20 cellular contexts compared by ENCODE assay signal in genomic region chr13:113327766-113328391, GRCh38. TPM values are rescaled to one million over a fixed set of nuclear protein-coding genes. Genes with fewer than 3 reads are reported as not detected.
A peak's percentile ranks its signal among the peaks of the same experiment; 100 is the strongest.
DNase-seq lines count a peak whose midpoint lies in the region; ATAC-seq and TF ChIP-seq lines count a peak whose summit lies in the region.
"Had no signal": no experiment of that assay in that cellular context is flagged by ENCODE, and none has a peak within 500 bp of the region (broad histone marks: within the 10 kb centered on the region; RNA-seq: fewer than 3 reads in every experiment).

No MANE protein-coding gene starts in this region.

- no peak overlapping the region for H3K27ac Mint-ChIP-seq in MCF 10A (ENCODE audit: low read depth, unreplicated experiment)
- no peak overlapping the region for H3K27ac Mint-ChIP-seq in activated CD8-positive, alpha-beta T cell treated with anti-CD3 and anti-CD28 coated beads, Interleukin-2, amount 10 ng/mL, durations not matched to agents 7 days and 5 days
- H3K27ac Mint-ChIP-seq in glutamatergic neuron (ENCODE audit: unreplicated experiment), result no peak overlapping the region
- H3K27ac Mint-ChIP-seq: activated CD4-positive, alpha-beta T cell treated with anti-CD3 and anti-CD28 coated beads, Interleukin-2, amount 10 ng/mL, durations not matched to agents 24 days and 14 days; activated naive CD8-positive, alpha-beta T cell treated with anti-CD3 and anti-CD28 coated beads for 36 hours; memory B cell had no signal

- no peak overlapping the region for H3K4me3 ChIP-seq in breast epithelium
- H3K4me3 ChIP-seq in upper lobe of left lung, result no peak overlapping the region
- H3K4me3 ChIP-seq: esophagus squamous epithelium, SK-N-MC, stomach, vagina had no signal

- H3K27me3 ChIP-seq in breast epithelium (no peaks in the 10 kb centered on the region), upper lobe of left lung (no peaks in the 10 kb centered on the region)
- H3K27me3 ChIP-seq: esophagus squamous epithelium, stomach, vagina had no signal

- intact Hi-C loops in MCF 10A (cut with micrococcal nuclease) (no loop called here), breast epithelium (cut with DNase I; ENCODE audit: low total_unique reads) (no loop called here), left colon (cut with DNase I, micrococcal nuclease) (no loop called here)

- POLR2A ChIA-PET in MCF 10A (lab: Yijun Ruan, JAX), result interaction anchor here (1.1 to 1.7 kb wide), 2 partner anchors 9 to 11 kb away, joined by 4 to 7 read pairs; no protein-coding TSS in a partner anchor
- POLR2A ChIA-PET in activated CD8-positive, alpha-beta T cell treated with anti-CD3 and anti-CD28 coated beads, Interleukin-2, amount 10 ng/mL, durations not matched to agents 7 days and 5 days (lab: Charles Lee), result interaction anchor here (0.6 kb wide), 1 partner anchor 13 kb away, joined by 3 read pairs; no protein-coding TSS in a partner anchor

- CTCF ChIA-PET in MCF 10A (lab: Yijun Ruan, JAX), result no interaction called here
- CTCF ChIA-PET in activated CD8-positive, alpha-beta T cell treated with anti-CD3 and anti-CD28 coated beads, Interleukin-2, amount 10 ng/mL, durations not matched to agents 7 days and 5 days (lab: Charles Lee), result no interaction called here

- H3K9me3 Mint-ChIP-seq in MCF 10A (ENCODE audit: unreplicated experiment), result no peaks in the 10 kb centered on the region
- H3K9me3 Mint-ChIP-seq in activated CD8-positive, alpha-beta T cell treated with anti-CD3 and anti-CD28 coated beads, Interleukin-2, amount 10 ng/mL, durations not matched to agents 7 days and 5 days (ENCODE audit: insufficient read depth), result no peaks in the 10 kb centered on the region
- peaks cover 4% of the 10 kb centered on the region for H3K9me3 Mint-ChIP-seq in glutamatergic neuron (ENCODE audit: unreplicated experiment)
- H3K9me3 Mint-ChIP-seq: activated CD4-positive, alpha-beta T cell treated with anti-CD3 and anti-CD28 coated beads, Interleukin-2, amount 10 ng/mL, durations not matched to agents 24 days and 14 days; activated naive CD8-positive, alpha-beta T cell treated with anti-CD3 and anti-CD28 coated beads for 36 hours; brain; CD8-positive, alpha-beta memory T cell; memory B cell; naive thymus-derived CD8-positive, alpha-beta T cell had no signal

- H3K27ac ChIP-seq in breast epithelium (no peak overlapping the region), upper lobe of left lung (no peak overlapping the region)
- H3K27ac ChIP-seq: esophagus squamous epithelium, SK-N-MC, stomach, vagina had no signal

- TSS peak; percentile 2 for BruUV-seq in MCF 10A (replicated peaks; lab: Mats Ljungman, UMichigan)

- H3K4me3 Mint-ChIP-seq in MCF 10A (ENCODE audit: unreplicated experiment) (no peak overlapping the region), glutamatergic neuron (ENCODE audit: unreplicated experiment) (no peak overlapping the region)
- no peak overlapping the region for H3K4me3 Mint-ChIP-seq in activated CD8-positive, alpha-beta T cell treated with anti-CD3 and anti-CD28 coated beads, Interleukin-2, amount 10 ng/mL, durations not matched to agents 7 days and 5 days
- H3K4me3 Mint-ChIP-seq: activated CD4-positive, alpha-beta T cell treated with anti-CD3 and anti-CD28 coated beads, Interleukin-2, amount 10 ng/mL, durations not matched to agents 24 days and 14 days; activated naive CD8-positive, alpha-beta T cell treated with anti-CD3 and anti-CD28 coated beads for 36 hours; brain; immature natural killer cell; memory B cell; naive thymus-derived CD8-positive, alpha-beta T cell had no signal

- TF ChIP-seq POLR2A in breast epithelium (IDR thresholded peaks at IDR 0.05), result no peak
- TF ChIP-seq POLR2A in upper lobe of left lung (IDR thresholded peaks at IDR 0.05), result no peak

- ATAC-seq in activated CD8-positive, alpha-beta T cell treated with anti-CD3 and anti-CD28 coated beads, Interleukin-2, amount 10 ng/mL, durations not matched to agents 7 days and 5 days, result peak; percentile 35
- ATAC-seq in left colon, result peak; percentile 3
- ATAC-seq in upper lobe of left lung (ENCODE audit: low FRiP score in 2 of 2), result peak; percentile 20 to 54
- no peak for ATAC-seq in GM18519 (IDR thresholded peaks at IDR 0.05; ENCODE audit: low FRiP score, unreplicated experiment)
- ATAC-seq in GM19395 (IDR thresholded peaks at IDR 0.05; ENCODE audit: unreplicated experiment), result no peak

- H3K9me3 ChIP-seq in breast epithelium (no peaks in the 10 kb centered on the region), upper lobe of left lung (no peaks in the 10 kb centered on the region)
- H3K9me3 ChIP-seq: esophagus squamous epithelium, stomach, vagina had no signal

- no peaks in the 10 kb centered on the region for H3K27me3 Mint-ChIP-seq in MCF 10A (ENCODE audit: insufficient read depth, unreplicated experiment)
- H3K27me3 Mint-ChIP-seq in activated CD8-positive, alpha-beta T cell treated with anti-CD3 and anti-CD28 coated beads, Interleukin-2, amount 10 ng/mL, durations not matched to agents 7 days and 5 days (ENCODE audit: low read depth), result no peaks in the 10 kb centered on the region
- H3K27me3 Mint-ChIP-seq in glutamatergic neuron (ENCODE audit: unreplicated experiment), result peaks cover 6% of the 10 kb centered on the region
- H3K27me3 Mint-ChIP-seq: activated CD4-positive, alpha-beta T cell treated with anti-CD3 and anti-CD28 coated beads, Interleukin-2, amount 10 ng/mL, durations not matched to agents 24 days and 14 days; activated naive CD8-positive, alpha-beta T cell treated with anti-CD3 and anti-CD28 coated beads for 36 hours; naive thymus-derived CD8-positive, alpha-beta T cell had no signal

- H3K36me3 ChIP-seq in breast epithelium, result no peaks in the 10 kb centered on the region
- H3K36me3 ChIP-seq in upper lobe of left lung, result peaks cover under 1 to 29% (median 26%) of the 10 kb centered on the region in 4 donors

- H3K4me1 Mint-ChIP-seq in MCF 10A (ENCODE audit: insufficient read depth, unreplicated experiment) (no peaks in the 10 kb centered on the region), glutamatergic neuron (ENCODE audit: low read depth, unreplicated experiment) (no peaks in the 10 kb centered on the region)
- peaks cover 2% of the 10 kb centered on the region for H3K4me1 Mint-ChIP-seq in activated CD8-positive, alpha-beta T cell treated with anti-CD3 and anti-CD28 coated beads, Interleukin-2, amount 10 ng/mL, durations not matched to agents 7 days and 5 days (ENCODE audit: low read depth)
- H3K4me1 Mint-ChIP-seq: activated CD4-positive, alpha-beta T cell treated with anti-CD3 and anti-CD28 coated beads, Interleukin-2, amount 10 ng/mL, durations not matched to agents 24 days and 14 days; brain; memory B cell had no signal

- TF ChIP-seq CTCF in MCF 10A (IDR thresholded peaks at IDR 0.05; ENCODE audit: unreplicated experiment) (no peak), breast epithelium (IDR thresholded peaks at IDR 0.05) (no peak), upper lobe of left lung (IDR thresholded peaks at IDR 0.05) (no peak), glutamatergic neuron (IDR thresholded peaks at IDR 0.05; ENCODE audit: partially characterized antibody, unreplicated experiment) (no peak)

- DNase-seq in MCF 10A (ENCODE audit: unreplicated experiment), result no peak
- DNase-seq in breast epithelium (ENCODE audit: low spot score in 2 of 2), result no peak
- DNase-seq in activated CD8-positive, alpha-beta T cell treated with anti-CD3 and anti-CD28 coated beads, Interleukin-2, amount 10 ng/mL, durations not matched to agents 7 days and 5 days, result no peak
- DNase-seq in left colon, result no peak
- DNase-seq in upper lobe of left lung, result no peak
- no peak for DNase-seq in glutamatergic neuron
- DNase-seq: activated CD4-positive, alpha-beta T cell treated with anti-CD3 and anti-CD28 coated beads, Interleukin-2, amount 10 ng/mL, durations not matched to agents 24 days and 14 days; activated naive CD8-positive, alpha-beta T cell treated with anti-CD3 and anti-CD28 coated beads for 36 hours; CD8-positive, alpha-beta memory T cell; esophagus squamous epithelium; immature natural killer cell; naive thymus-derived CD8-positive, alpha-beta T cell; NCI-H187 treated with DMSO at 0.1 percent for 48 hours; stomach had no signal

- H3K4me1 ChIP-seq in breast epithelium (no peaks in the 10 kb centered on the region), upper lobe of left lung (no peaks in the 10 kb centered on the region)
- H3K4me1 ChIP-seq: vagina had no signal

- 64 to 74% methylated on average over 18 to 20 of the region's 20 CpGs for WGBS in upper lobe of left lung, 2 donors

- peaks cover 19% of the 10 kb centered on the region for H3K36me3 Mint-ChIP-seq in MCF 10A (ENCODE audit: insufficient read depth, unreplicated experiment)
- peaks cover 9% of the 10 kb centered on the region for H3K36me3 Mint-ChIP-seq in activated CD8-positive, alpha-beta T cell treated with anti-CD3 and anti-CD28 coated beads, Interleukin-2, amount 10 ng/mL, durations not matched to agents 7 days and 5 days (ENCODE audit: low read depth)
- peaks cover 9% of the 10 kb centered on the region for H3K36me3 Mint-ChIP-seq in glutamatergic neuron (ENCODE audit: unreplicated experiment)

- TF ChIP-seq EP300 in upper lobe of left lung (IDR thresholded peaks at IDR 0.05), result no peak

RNA-seq across cellular contexts. Expression of gene LAMP1, which starts 30.8 kb away (rescaled TPM):
- total RNA-seq in MCF 10A (2022), result 141 and 150 TPM in 2 replicates
- 100 to 1,000 TPM in 1 of 3 donors, 10 to 100 TPM in 2; 96.7 to 167 (median 99.1) TPM for total RNA-seq in breast epithelium
- 10 to 100 TPM; 81.1 TPM for total RNA-seq in activated CD8-positive, alpha-beta T cell treated with anti-CD3 and anti-CD28 coated beads, Interleukin-2, amount 10 ng/mL, durations not matched to agents 7 days and 5 days
- 100 to 1,000 TPM; 203 to 216 TPM for total RNA-seq in left colon
- 100 to 1,000 TPM in 5 of 6 donors, 10 to 100 TPM in 1; 80.7 to 394 (median 236) TPM for total RNA-seq in upper lobe of left lung
- total RNA-seq in glutamatergic neuron (ENCODE audit: unreplicated experiment), result 113 TPM

RNA-seq across cellular contexts. Expression of gene GRTP1, which starts 36.1 kb away (rescaled TPM):
- total RNA-seq in MCF 10A (2022), result 2.4 and 3.5 TPM in 2 replicates
- total RNA-seq in breast epithelium, result 10 to 100 TPM in 2 of 3 donors, 1 to 10 TPM in 1; 5.8 to 19.0 (median 14.0) TPM
- not detected for total RNA-seq in activated CD8-positive, alpha-beta T cell treated with anti-CD3 and anti-CD28 coated beads, Interleukin-2, amount 10 ng/mL, durations not matched to agents 7 days and 5 days
- total RNA-seq in left colon, result 10 to 100 TPM; 59.4 to 61.6 TPM
- total RNA-seq in upper lobe of left lung, result 10 to 100 TPM in 1 of 6 donors, 1 to 10 TPM in 5; 3.6 to 16.8 (median 5.0) TPM
- 2.4 TPM for total RNA-seq in glutamatergic neuron (ENCODE audit: unreplicated experiment)
- total RNA-seq: activated CD4-positive, alpha-beta T cell treated with anti-CD3 and anti-CD28 coated beads, Interleukin-2, amount 10 ng/mL, durations not matched to agents 24 days and 14 days; activated naive CD8-positive, alpha-beta T cell treated with anti-CD3 and anti-CD28 coated beads for 36 hours; CD8-positive, alpha-beta memory T cell; naive thymus-derived CD8-positive, alpha-beta T cell had no signal

Comparison
In these comparisons a context has a peak if more than half of its experiments do, and no peak if none do; other contexts are left out.
1. ATAC-seq: peak in activated CD8-positive, alpha-beta T cell treated with anti-CD3 and anti-CD28 coated beads, Interleukin-2, amount 10 ng/mL, durations not matched to agents 7 days and 5 days (single experiment), left colon (single experiment) and upper lobe of left lung (2 of 2); none in GM18519 (single experiment) and GM19395 (single experiment).